ENCODE assay signal across 2 cellular contexts in genomic region chr3:58246148-58247051, GRCh38.
TF ChIP-seq lines count a peak whose summit lies in the region.

No MANE protein-coding gene starts in this region.

TF ChIP-seq in K562, 482 proteins besides CTCF, POLR2A, EP300 and RAD21 (continues in another document):
- TF ChIP-seq KLF16 (IDR thresholded peaks at IDR 0.05), result no peak
- no peak for TF ChIP-seq SNIP1 (IDR thresholded peaks at IDR 0.05; ENCODE audit: low read depth)
- TF ChIP-seq, protein P1, sequence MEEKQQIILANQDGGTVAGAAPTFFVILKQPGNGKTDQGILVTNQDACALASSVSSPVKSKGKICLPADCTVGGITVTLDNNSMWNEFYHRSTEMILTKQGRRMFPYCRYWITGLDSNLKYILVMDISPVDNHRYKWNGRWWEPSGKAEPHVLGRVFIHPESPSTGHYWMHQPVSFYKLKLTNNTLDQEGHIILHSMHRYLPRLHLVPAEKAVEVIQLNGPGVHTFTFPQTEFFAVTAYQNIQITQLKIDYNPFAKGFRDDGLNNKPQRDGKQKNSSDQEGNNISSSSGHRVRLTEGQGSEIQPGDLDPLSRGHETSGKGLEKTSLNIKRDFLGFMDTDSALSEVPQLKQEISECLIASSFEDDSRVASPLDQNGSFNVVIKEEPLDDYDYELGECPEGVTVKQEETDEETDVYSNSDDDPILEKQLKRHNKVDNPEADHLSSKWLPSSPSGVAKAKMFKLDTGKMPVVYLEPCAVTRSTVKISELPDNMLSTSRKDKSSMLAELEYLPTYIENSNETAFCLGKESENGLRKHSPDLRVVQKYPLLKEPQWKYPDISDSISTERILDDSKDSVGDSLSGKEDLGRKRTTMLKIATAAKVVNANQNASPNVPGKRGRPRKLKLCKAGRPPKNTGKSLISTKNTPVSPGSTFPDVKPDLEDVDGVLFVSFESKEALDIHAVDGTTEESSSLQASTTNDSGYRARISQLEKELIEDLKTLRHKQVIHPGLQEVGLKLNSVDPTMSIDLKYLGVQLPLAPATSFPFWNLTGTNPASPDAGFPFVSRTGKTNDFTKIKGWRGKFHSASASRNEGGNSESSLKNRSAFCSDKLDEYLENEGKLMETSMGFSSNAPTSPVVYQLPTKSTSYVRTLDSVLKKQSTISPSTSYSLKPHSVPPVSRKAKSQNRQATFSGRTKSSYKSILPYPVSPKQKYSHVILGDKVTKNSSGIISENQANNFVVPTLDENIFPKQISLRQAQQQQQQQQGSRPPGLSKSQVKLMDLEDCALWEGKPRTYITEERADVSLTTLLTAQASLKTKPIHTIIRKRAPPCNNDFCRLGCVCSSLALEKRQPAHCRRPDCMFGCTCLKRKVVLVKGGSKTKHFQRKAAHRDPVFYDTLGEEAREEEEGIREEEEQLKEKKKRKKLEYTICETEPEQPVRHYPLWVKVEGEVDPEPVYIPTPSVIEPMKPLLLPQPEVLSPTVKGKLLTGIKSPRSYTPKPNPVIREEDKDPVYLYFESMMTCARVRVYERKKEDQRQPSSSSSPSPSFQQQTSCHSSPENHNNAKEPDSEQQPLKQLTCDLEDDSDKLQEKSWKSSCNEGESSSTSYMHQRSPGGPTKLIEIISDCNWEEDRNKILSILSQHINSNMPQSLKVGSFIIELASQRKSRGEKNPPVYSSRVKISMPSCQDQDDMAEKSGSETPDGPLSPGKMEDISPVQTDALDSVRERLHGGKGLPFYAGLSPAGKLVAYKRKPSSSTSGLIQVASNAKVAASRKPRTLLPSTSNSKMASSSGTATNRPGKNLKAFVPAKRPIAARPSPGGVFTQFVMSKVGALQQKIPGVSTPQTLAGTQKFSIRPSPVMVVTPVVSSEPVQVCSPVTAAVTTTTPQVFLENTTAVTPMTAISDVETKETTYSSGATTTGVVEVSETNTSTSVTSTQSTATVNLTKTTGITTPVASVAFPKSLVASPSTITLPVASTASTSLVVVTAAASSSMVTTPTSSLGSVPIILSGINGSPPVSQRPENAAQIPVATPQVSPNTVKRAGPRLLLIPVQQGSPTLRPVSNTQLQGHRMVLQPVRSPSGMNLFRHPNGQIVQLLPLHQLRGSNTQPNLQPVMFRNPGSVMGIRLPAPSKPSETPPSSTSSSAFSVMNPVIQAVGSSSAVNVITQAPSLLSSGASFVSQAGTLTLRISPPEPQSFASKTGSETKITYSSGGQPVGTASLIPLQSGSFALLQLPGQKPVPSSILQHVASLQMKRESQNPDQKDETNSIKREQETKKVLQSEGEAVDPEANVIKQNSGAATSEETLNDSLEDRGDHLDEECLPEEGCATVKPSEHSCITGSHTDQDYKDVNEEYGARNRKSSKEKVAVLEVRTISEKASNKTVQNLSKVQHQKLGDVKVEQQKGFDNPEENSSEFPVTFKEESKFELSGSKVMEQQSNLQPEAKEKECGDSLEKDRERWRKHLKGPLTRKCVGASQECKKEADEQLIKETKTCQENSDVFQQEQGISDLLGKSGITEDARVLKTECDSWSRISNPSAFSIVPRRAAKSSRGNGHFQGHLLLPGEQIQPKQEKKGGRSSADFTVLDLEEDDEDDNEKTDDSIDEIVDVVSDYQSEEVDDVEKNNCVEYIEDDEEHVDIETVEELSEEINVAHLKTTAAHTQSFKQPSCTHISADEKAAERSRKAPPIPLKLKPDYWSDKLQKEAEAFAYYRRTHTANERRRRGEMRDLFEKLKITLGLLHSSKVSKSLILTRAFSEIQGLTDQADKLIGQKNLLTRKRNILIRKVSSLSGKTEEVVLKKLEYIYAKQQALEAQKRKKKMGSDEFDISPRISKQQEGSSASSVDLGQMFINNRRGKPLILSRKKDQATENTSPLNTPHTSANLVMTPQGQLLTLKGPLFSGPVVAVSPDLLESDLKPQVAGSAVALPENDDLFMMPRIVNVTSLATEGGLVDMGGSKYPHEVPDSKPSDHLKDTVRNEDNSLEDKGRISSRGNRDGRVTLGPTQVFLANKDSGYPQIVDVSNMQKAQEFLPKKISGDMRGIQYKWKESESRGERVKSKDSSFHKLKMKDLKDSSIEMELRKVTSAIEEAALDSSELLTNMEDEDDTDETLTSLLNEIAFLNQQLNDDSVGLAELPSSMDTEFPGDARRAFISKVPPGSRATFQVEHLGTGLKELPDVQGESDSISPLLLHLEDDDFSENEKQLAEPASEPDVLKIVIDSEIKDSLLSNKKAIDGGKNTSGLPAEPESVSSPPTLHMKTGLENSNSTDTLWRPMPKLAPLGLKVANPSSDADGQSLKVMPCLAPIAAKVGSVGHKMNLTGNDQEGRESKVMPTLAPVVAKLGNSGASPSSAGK (IDR thresholded peaks at IDR 0.05), result no peak
- no peak for TF ChIP-seq GABPA (tag; conservative IDR thresholded peaks at IDR 0.05; ENCODE audit: low read depth)
- no peak for TF ChIP-seq ZNF696 (CRISPR knock-in tag; conservative IDR thresholded peaks at IDR 0.05)
- no peak for TF ChIP-seq POLR2AphosphoS2 (IDR thresholded peaks at IDR 0.05; ENCODE audit: low read length)
- no peak for TF ChIP-seq PCBP2 (IDR thresholded peaks at IDR 0.05; ENCODE audit: low read depth, low read length, poor library complexity, severe bottlenecking)
- TF ChIP-seq MCM3 (IDR thresholded peaks at IDR 0.05), result no peak
- TF ChIP-seq CBFA2T2 (conservative IDR thresholded peaks at IDR 0.05), result peak; percentile 39
- no peak for TF ChIP-seq HMBOX1 (IDR thresholded peaks at IDR 0.05)
- TF ChIP-seq PML (IDR thresholded peaks at IDR 0.05; ENCODE audit: low read length), result no peak
- TF ChIP-seq ZNF766 (CRISPR knock-in tag; conservative IDR thresholded peaks at IDR 0.05), result no peak
- TF ChIP-seq SRSF7 (optimal IDR thresholded peaks at IDR 0.05; ENCODE audit: low read depth, low read length), result no peak
- TF ChIP-seq MYC (IDR thresholded peaks at IDR 0.05; ENCODE audit: low read depth, low read length), result no peak
- TF ChIP-seq MYC (CRISPR knock-in tag; IDR thresholded peaks at IDR 0.05; ENCODE audit: borderline replicate concordance, low read depth), result no peak
- TF ChIP-seq TEAD4 (IDR thresholded peaks at IDR 0.05; ENCODE audit: low read length), result peak; percentile 65; the same call in 1 of the 2 replicates
- no peak for TF ChIP-seq TEAD4 (CRISPR knock-in tag; IDR thresholded peaks at IDR 0.05; ENCODE audit: borderline replicate concordance)
- no peak for TF ChIP-seq NR4A1 (CRISPR knock-in tag; IDR thresholded peaks at IDR 0.05)
- no peak for TF ChIP-seq NR4A1 (tag; IDR thresholded peaks at IDR 0.05)
- TF ChIP-seq ZNF311 (CRISPR knock-in tag; IDR thresholded peaks at IDR 0.05), result no peak
- TF ChIP-seq KAT8 (IDR thresholded peaks at IDR 0.05; ENCODE audit: low read depth), result no peak
- TF ChIP-seq TAL1 (IDR thresholded peaks at IDR 0.05), result peak; percentile 37

TF ChIP-seq in HepG2, 621 proteins besides CTCF, POLR2A, EP300 and RAD21:
- TF ChIP-seq ERF (CRISPR knock-in tag; IDR thresholded peaks at IDR 0.05), result no peak
- peak; percentile 70 for TF ChIP-seq HNF4A (CRISPR knock-in tag; IDR thresholded peaks at IDR 0.05)
- no peak for TF ChIP-seq ZFP36 (IDR thresholded peaks at IDR 0.05; ENCODE audit: borderline replicate concordance, low read depth, low read length, partially characterized antibody)
- TF ChIP-seq NCOR1 (IDR thresholded peaks at IDR 0.05; ENCODE audit: borderline replicate concordance, low read length), result peak; percentile 70
- TF ChIP-seq ASH2L (IDR thresholded peaks at IDR 0.05; ENCODE audit: insufficient read length, low read depth, low read length), result peak; percentile 40
- peak; percentile 78 for TF ChIP-seq ZBTB33 (CRISPR knock-in tag; IDR thresholded peaks at IDR 0.05)
- no peak for TF ChIP-seq ZNF10 (CRISPR knock-in tag; IDR thresholded peaks at IDR 0.05; ENCODE audit: borderline replicate concordance, low read depth)
- TF ChIP-seq, protein P2, sequence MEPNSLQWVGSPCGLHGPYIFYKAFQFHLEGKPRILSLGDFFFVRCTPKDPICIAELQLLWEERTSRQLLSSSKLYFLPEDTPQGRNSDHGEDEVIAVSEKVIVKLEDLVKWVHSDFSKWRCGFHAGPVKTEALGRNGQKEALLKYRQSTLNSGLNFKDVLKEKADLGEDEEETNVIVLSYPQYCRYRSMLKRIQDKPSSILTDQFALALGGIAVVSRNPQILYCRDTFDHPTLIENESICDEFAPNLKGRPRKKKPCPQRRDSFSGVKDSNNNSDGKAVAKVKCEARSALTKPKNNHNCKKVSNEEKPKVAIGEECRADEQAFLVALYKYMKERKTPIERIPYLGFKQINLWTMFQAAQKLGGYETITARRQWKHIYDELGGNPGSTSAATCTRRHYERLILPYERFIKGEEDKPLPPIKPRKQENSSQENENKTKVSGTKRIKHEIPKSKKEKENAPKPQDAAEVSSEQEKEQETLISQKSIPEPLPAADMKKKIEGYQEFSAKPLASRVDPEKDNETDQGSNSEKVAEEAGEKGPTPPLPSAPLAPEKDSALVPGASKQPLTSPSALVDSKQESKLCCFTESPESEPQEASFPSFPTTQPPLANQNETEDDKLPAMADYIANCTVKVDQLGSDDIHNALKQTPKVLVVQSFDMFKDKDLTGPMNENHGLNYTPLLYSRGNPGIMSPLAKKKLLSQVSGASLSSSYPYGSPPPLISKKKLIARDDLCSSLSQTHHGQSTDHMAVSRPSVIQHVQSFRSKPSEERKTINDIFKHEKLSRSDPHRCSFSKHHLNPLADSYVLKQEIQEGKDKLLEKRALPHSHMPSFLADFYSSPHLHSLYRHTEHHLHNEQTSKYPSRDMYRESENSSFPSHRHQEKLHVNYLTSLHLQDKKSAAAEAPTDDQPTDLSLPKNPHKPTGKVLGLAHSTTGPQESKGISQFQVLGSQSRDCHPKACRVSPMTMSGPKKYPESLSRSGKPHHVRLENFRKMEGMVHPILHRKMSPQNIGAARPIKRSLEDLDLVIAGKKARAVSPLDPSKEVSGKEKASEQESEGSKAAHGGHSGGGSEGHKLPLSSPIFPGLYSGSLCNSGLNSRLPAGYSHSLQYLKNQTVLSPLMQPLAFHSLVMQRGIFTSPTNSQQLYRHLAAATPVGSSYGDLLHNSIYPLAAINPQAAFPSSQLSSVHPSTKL (CRISPR knock-in tag; IDR thresholded peaks at IDR 0.05), result 0 out of 2 replicates have a peak, but pooled peaks have one; percentile 8
